ENCODE assay signal across 1 cellular context in the genomic region with DNA sequence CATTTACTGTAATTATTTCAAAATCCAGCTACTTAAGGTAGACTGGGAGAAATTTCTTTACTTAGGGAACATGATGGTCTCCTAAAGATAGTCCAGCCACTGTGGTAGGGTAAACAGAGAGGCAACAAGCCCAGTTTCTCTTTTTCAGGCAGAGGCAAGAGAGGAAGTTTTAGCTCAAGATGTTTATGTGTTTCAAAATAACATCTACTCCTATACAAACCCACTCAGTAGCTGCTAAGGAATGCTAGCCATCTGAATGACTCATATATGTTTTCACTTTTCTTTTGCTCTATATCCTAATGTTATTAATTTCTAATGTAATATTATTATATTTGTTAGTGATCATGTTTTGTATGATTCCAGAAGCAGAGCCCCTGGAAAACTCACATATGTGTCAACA.
TF ChIP-seq lines count a peak whose summit lies in the region.

No MANE protein-coding gene starts in this region.

TF ChIP-seq in GM23338, 12 proteins besides CTCF, POLR2A, EP300 and RAD21 (continued from another document):
- TF ChIP-seq ZNF462 (CRISPR knock-in tag; IDR thresholded peaks at IDR 0.05) = no peak
- TF ChIP-seq EZH2phosphoT487 (IDR thresholded peaks at IDR 0.05; ENCODE audit: unreplicated experiment) = no peak
